9 cellular contexts compared by ENCODE assay signal in genomic region chr19:7337380-7338194, GRCh38. TPM values are rescaled to one million over a fixed set of nuclear protein-coding genes. Genes with fewer than 3 reads are reported as not detected.
DNase-seq lines count a peak whose midpoint lies in the region; ATAC-seq and TF ChIP-seq lines count a peak whose summit lies in the region.
"Had no signal": no experiment of that assay in that cellular context is flagged by ENCODE, and none has a peak within 500 bp of the region (broad histone marks: within the 10 kb centered on the region; RNA-seq: fewer than 3 reads in every experiment).

No MANE protein-coding gene starts in this region.

- no peaks in the 10 kb centered on the region for H3K4me1 Mint-ChIP-seq in neural progenitor cell

- H3K36me3 ChIP-seq in neural progenitor cell, result no peaks in the 10 kb centered on the region

- H3K27ac ChIP-seq in neural progenitor cell, result no peak overlapping the region

- H3K4me1 ChIP-seq in neural progenitor cell, result no peaks in the 10 kb centered on the region

- TF ChIP-seq CTCF in GM12874 (IDR thresholded peaks at IDR 0.05; ENCODE audit: insufficient read depth, low read depth, low read length), result peak; percentile 35; the same call in 1 of the 2 replicates
- TF ChIP-seq CTCF in GM20000 (IDR thresholded peaks at IDR 0.05; ENCODE audit: extremely low read depth, missing control alignments), result no peak
- TF ChIP-seq CTCF in neural progenitor cell (IDR thresholded peaks at IDR 0.05), result no peak

- H4K20me1 ChIP-seq in neural progenitor cell (ENCODE audit: low read depth), result no peaks in the 10 kb centered on the region

- no peak overlapping the region for H3K4me3 Mint-ChIP-seq in neural progenitor cell

- peaks cover 4% of the 10 kb centered on the region for H3K27me3 Mint-ChIP-seq in neural progenitor cell (ENCODE audit: insufficient read depth, low read depth)

- H3K9me3 ChIP-seq in neural progenitor cell (ENCODE audit: low read depth), result no peaks in the 10 kb centered on the region

- no peaks in the 10 kb centered on the region for H3K36me3 Mint-ChIP-seq in activated naive CD4-positive, alpha-beta T cell treated with anti-CD3 and anti-CD28 coated beads, Interleukin-2, amount 50 U/mL, for 72 hours
- H3K36me3 Mint-ChIP-seq in neural progenitor cell, result no peaks in the 10 kb centered on the region

- H3K79me2 ChIP-seq in neural progenitor cell (ENCODE audit: low read depth), result no peaks in the 10 kb centered on the region

- H3K27me3 ChIP-seq in neural progenitor cell, result no peaks in the 10 kb centered on the region

- no peak overlapping the region for H3K9ac ChIP-seq in neural progenitor cell

- DNase-seq in GM20000 (ENCODE audit: low spot score) (peak; percentile 73), neural progenitor cell (ENCODE audit: low spot score) (no peak), NCI-H146 treated with DMSO at 0.1 percent for 48 hours (lab: John Stamatoyannopoulos, UW; ENCODE audit: unreplicated experiment) (no peak), HT-29 (ENCODE audit: low spot score) (no peak)
- DNase-seq in activated naive CD4-positive, alpha-beta T cell treated with anti-CD3 and anti-CD28 coated beads, Interleukin-2, amount 50 U/mL, for 72 hours (ENCODE audit: low spot score in 2 of 2), result no peak
- no peak for DNase-seq in stimulated activated naive CD4-positive, alpha-beta T cell (lab: John Stamatoyannopoulos, UW)

- H3K4me3 ChIP-seq in neural progenitor cell, result no peak overlapping the region
- H3K4me3 ChIP-seq: K562 had no signal

- no peak overlapping the region for H2AFZ ChIP-seq in neural progenitor cell (replicated peaks)

- H3F3A ChIP-seq in neural progenitor cell (ENCODE audit: low read depth), result no peaks in the 10 kb centered on the region

- H3K4me2 ChIP-seq in neural progenitor cell, result no peak overlapping the region

- H3K27ac Mint-ChIP-seq in activated naive CD4-positive, alpha-beta T cell treated with anti-CD3 and anti-CD28 coated beads, Interleukin-2, amount 50 U/mL, for 72 hours, result peak overlapping the region in 1 of 2 donors; percentile 27
- no peak overlapping the region for H3K27ac Mint-ChIP-seq in neural progenitor cell

- peak; percentile 48 for ATAC-seq in HG03469 (IDR thresholded peaks at IDR 0.05; ENCODE audit: unreplicated experiment)
- peak; percentile 82 to 96 for ATAC-seq in activated naive CD4-positive, alpha-beta T cell treated with anti-CD3 and anti-CD28 coated beads, Interleukin-2, amount 50 U/mL, for 72 hours
- ATAC-seq: K562 had no signal

- no peaks in the 10 kb centered on the region for H3K9me3 Mint-ChIP-seq in activated naive CD4-positive, alpha-beta T cell treated with anti-CD3 and anti-CD28 coated beads, Interleukin-2, amount 50 U/mL, for 72 hours
- no peaks in the 10 kb centered on the region for H3K9me3 Mint-ChIP-seq in neural progenitor cell

RNA-seq across cellular contexts. Expression of gene ARHGEF18, which starts 11.2 kb away (rescaled TPM):
- 10 to 100 TPM; 30.1 to 36.0 TPM for total RNA-seq in activated naive CD4-positive, alpha-beta T cell treated with anti-CD3 and anti-CD28 coated beads, Interleukin-2, amount 50 U/mL, for 72 hours
- 13.6 and 41.0 TPM in 2 replicates for total RNA-seq in neural progenitor cell (ENCODE audit: low replicate concordance)
- 31.4 and 33.0 TPM in 2 replicates for total RNA-seq in HT-29 (2014; rRNA removed; shearing (Covaris generic))

RNA-seq across cellular contexts. Expression of gene INSR, which starts 43.4 kb away (rescaled TPM):
- 1 to 10 TPM; 3.6 TPM for total RNA-seq in activated naive CD4-positive, alpha-beta T cell treated with anti-CD3 and anti-CD28 coated beads, Interleukin-2, amount 50 U/mL, for 72 hours
- total RNA-seq in neural progenitor cell (ENCODE audit: low replicate concordance), result 20.8 and 23.0 TPM in 2 replicates
- 12.5 and 16.8 TPM in 2 replicates for total RNA-seq in HT-29 (2014; rRNA removed; shearing (Covaris generic))
